1 cellular context compared by ENCODE assay signal in the genomic region with DNA sequence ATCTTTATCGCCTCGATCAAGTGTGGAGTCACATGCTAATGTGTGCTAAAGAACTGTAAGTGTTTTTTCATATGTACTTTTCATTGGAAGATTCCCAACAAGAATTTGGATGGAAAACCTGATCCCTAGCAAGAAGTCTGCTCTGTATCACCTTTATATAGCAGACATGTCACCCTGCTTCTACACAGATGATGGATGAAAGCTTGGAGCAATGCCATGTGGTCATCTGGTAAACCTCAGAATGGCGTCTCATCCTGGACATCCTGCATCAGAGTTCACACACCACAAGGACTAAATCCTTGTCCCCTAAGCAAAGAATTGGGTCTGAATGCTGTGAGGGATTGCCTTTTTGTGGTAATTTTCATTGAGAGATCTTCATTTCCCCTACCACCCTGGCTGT.
TF ChIP-seq lines count a peak whose summit lies in the region.

No MANE protein-coding gene starts in this region.

TF ChIP-seq in SK-N-SH treated with all-trans-retinoic acid at 6 μM for 48 hours, 23 proteins besides CTCF, POLR2A, EP300 and RAD21 (continued from another document):
- TF ChIP-seq, protein P1, sequence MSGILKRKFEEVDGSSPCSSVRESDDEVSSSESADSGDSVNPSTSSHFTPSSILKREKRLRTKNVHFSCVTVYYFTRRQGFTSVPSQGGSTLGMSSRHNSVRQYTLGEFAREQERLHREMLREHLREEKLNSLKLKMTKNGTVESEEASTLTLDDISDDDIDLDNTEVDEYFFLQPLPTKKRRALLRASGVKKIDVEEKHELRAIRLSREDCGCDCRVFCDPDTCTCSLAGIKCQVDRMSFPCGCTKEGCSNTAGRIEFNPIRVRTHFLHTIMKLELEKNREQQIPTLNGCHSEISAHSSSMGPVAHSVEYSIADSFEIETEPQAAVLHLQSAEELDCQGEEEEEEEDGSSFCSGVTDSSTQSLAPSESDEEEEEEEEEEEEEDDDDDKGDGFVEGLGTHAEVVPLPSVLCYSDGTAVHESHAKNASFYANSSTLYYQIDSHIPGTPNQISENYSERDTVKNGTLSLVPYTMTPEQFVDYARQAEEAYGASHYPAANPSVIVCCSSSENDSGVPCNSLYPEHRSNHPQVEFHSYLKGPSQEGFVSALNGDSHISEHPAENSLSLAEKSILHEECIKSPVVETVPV (CRISPR knock-in tag; IDR thresholded peaks at IDR 0.05) = no peak
- TF ChIP-seq, protein P2, sequence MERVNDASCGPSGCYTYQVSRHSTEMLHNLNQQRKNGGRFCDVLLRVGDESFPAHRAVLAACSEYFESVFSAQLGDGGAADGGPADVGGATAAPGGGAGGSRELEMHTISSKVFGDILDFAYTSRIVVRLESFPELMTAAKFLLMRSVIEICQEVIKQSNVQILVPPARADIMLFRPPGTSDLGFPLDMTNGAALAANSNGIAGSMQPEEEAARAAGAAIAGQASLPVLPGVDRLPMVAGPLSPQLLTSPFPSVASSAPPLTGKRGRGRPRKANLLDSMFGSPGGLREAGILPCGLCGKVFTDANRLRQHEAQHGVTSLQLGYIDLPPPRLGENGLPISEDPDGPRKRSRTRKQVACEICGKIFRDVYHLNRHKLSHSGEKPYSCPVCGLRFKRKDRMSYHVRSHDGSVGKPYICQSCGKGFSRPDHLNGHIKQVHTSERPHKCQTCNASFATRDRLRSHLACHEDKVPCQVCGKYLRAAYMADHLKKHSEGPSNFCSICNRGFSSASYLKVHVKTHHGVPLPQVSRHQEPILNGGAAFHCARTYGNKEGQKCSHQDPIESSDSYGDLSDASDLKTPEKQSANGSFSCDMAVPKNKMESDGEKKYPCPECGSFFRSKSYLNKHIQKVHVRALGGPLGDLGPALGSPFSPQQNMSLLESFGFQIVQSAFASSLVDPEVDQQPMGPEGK (CRISPR knock-in tag; IDR thresholded peaks at IDR 0.05; ENCODE audit: borderline replicate concordance) = no peak
- TF ChIP-seq ZNF70 (CRISPR knock-in tag; IDR thresholded peaks at IDR 0.05) = no peak
- peak; percentile 52 for TF ChIP-seq TCF4 (CRISPR knock-in tag; IDR thresholded peaks at IDR 0.05; ENCODE audit: borderline replicate concordance)
- TF ChIP-seq, protein P3, sequence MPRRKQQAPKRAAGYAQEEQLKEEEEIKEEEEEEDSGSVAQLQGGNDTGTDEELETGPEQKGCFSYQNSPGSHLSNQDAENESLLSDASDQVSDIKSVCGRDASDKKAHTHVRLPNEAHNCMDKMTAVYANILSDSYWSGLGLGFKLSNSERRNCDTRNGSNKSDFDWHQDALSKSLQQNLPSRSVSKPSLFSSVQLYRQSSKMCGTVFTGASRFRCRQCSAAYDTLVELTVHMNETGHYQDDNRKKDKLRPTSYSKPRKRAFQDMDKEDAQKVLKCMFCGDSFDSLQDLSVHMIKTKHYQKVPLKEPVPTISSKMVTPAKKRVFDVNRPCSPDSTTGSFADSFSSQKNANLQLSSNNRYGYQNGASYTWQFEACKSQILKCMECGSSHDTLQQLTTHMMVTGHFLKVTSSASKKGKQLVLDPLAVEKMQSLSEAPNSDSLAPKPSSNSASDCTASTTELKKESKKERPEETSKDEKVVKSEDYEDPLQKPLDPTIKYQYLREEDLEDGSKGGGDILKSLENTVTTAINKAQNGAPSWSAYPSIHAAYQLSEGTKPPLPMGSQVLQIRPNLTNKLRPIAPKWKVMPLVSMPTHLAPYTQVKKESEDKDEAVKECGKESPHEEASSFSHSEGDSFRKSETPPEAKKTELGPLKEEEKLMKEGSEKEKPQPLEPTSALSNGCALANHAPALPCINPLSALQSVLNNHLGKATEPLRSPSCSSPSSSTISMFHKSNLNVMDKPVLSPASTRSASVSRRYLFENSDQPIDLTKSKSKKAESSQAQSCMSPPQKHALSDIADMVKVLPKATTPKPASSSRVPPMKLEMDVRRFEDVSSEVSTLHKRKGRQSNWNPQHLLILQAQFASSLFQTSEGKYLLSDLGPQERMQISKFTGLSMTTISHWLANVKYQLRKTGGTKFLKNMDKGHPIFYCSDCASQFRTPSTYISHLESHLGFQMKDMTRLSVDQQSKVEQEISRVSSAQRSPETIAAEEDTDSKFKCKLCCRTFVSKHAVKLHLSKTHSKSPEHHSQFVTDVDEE (CRISPR knock-in tag; IDR thresholded peaks at IDR 0.05) = 0 out of 2 replicates have a peak, but pooled peaks have one; percentile 36
- TF ChIP-seq ISL1 (CRISPR knock-in tag; IDR thresholded peaks at IDR 0.05) = peak; percentile 77
